Comparison of ENCODE assay signal across 10 cellular contexts in genomic region chr14:54446201-54446693, GRCh38. TPM values are rescaled to one million over a fixed set of nuclear protein-coding genes. Genes with fewer than 3 reads are reported as not detected.
DNase-seq lines count a peak whose midpoint lies in the region; ATAC-seq, FAIRE-seq and TF ChIP-seq lines count a peak whose summit lies in the region.
"Had no signal": no experiment of that assay in that cellular context is flagged by ENCODE, and none has a peak within 500 bp of the region (broad histone marks: within the 10 kb centered on the region; RNA-seq: fewer than 3 reads in every experiment).

No MANE protein-coding gene starts in this region.

- peak overlapping the region; percentile 66; the same call in 1 of the 2 replicates for H3K27ac ChIP-seq in GM23248
- no peak overlapping the region for H3K27ac ChIP-seq in caudate nucleus (ENCODE audit: low read depth, low read length)

- H3K27me3 ChIP-seq in GM23248 (replicated peaks; ENCODE audit: insufficient read depth) = no peaks in the 10 kb centered on the region
- H3K27me3 ChIP-seq: right lobe of liver had no signal

- FAIRE-seq in GM12891 (lab: Jason Lieb, UNC) = no peak

- H3K4me2 ChIP-seq in GM23248 (ENCODE audit: unreplicated experiment) = no peak overlapping the region

- TF ChIP-seq POLR2A in GM12891 (IDR thresholded peaks at IDR 0.05; ENCODE audit: low read depth, low read length) = no peak

- DNase-seq in GM23248 (no peak), NCI-H2196 treated with DMSO at 0.1 percent for 48 hours (lab: John Stamatoyannopoulos, UW; ENCODE audit: unreplicated experiment) (peak; percentile 53), caudate nucleus (lab: John Stamatoyannopoulos, UW) (peak in 54 of 61 donors; percentile 5 to 96 (median 67)), occipital lobe (lab: John Stamatoyannopoulos, UW) (peak; percentile 47), GM12891 (ENCODE audit: insufficient read length, low spot score) (no peak), NCI-H1694 (lab: John Stamatoyannopoulos, UW) (no peak)
- no peak for DNase-seq in activated CD4-positive, alpha-beta T cell treated with anti-CD3 and anti-CD28 coated beads for 4 hours
- DNase-seq: stimulated activated naive CD8-positive, alpha-beta T cell treated with anti-CD3 and anti-CD28 coated beads, Interleukin-15, Interleukin-2, amounts not matched to agents 100 U/mL and 50 U/mL, for 24 hours had no signal

- H3K4me3 ChIP-seq in GM23248 = no peak overlapping the region
- H3K4me3 ChIP-seq: right lobe of liver had no signal

- H3K9me3 ChIP-seq in GM23248 (ENCODE audit: low read depth) = no peaks in the 10 kb centered on the region
- H3K9me3 ChIP-seq: right lobe of liver had no signal

- H2AFZ ChIP-seq in GM23248 = no peak overlapping the region

- H3K4me1 ChIP-seq in GM23248 (ENCODE audit: insufficient read depth) = peaks cover 41% of the 10 kb centered on the region

- no peak for ATAC-seq in GM19328 (IDR thresholded peaks at IDR 0.05; ENCODE audit: unreplicated experiment)
- ATAC-seq: stimulated activated naive CD8-positive, alpha-beta T cell treated with anti-CD3 and anti-CD28 coated beads, Interleukin-15, Interleukin-2, amounts not matched to agents 100 U/mL and 50 U/mL, for 24 hours had no signal

- no peak overlapping the region for H3K9ac ChIP-seq in GM23248

- no peaks in the 10 kb centered on the region for H4K20me1 ChIP-seq in GM23248 (ENCODE audit: insufficient read depth)

- peaks cover 27% of the 10 kb centered on the region for H3F3A ChIP-seq in GM23248 (ENCODE audit: insufficient read depth)

- WGBS in GM23248 (ENCODE audit: low coverage in 1 of 2, low lambda C conversion rate in 2 of 2, missing lambda C conversion rate in 2 of 2), 2 experiments = 64 to 71% methylated on average over 5 of the region's 5 CpGs

- no peaks in the 10 kb centered on the region for H3K9me2 ChIP-seq in GM23248 (ENCODE audit: insufficient read depth)

- H3K79me2 ChIP-seq in GM23248 (ENCODE audit: insufficient read depth) = no peaks in the 10 kb centered on the region

- H3K36me3 ChIP-seq in GM23248 (ENCODE audit: low read depth) = no peaks in the 10 kb centered on the region
- H3K36me3 ChIP-seq: right lobe of liver had no signal

- in situ Hi-C loops in GM23248 (cut with MboI) = no loop called here

TF ChIP-seq in GM12891, 5 proteins besides CTCF, POLR2A, EP300 and RAD21:
- no peak for TF ChIP-seq TAF1 (IDR thresholded peaks at IDR 0.05; ENCODE audit: low read depth, low read length)
- no peak for TF ChIP-seq POU2F2 (IDR thresholded peaks at IDR 0.05; ENCODE audit: low read depth, low read length)
- no peak for TF ChIP-seq POLR2AphosphoS5 (IDR thresholded peaks at IDR 0.05; ENCODE audit: low read depth, low read length)
- TF ChIP-seq PAX5 (IDR thresholded peaks at IDR 0.05; ENCODE audit: insufficient read depth, low read length, severe bottlenecking) = no peak
- no peak for TF ChIP-seq SPI1 (IDR thresholded peaks at IDR 0.05; ENCODE audit: low read depth, low read length)
TF ChIP-seq in GM12891: peak in this region for 0.

RNA-seq across cellular contexts. Expression of gene CNIH1, which starts 5.1 kb away (rescaled TPM):
- 208 and 315 TPM in 2 replicates for total RNA-seq in GM23248 (2014; rRNA removed; shearing (Covaris generic))
- 259 and 275 TPM in 2 replicates for polyA plus RNA-seq in GM23248 (2016; fragmentation: Nextera tagmentation; extraction: Ambion mirVana)
- 39.3 TPM for total RNA-seq in occipital lobe
- polyA plus RNA-seq in GM12891 (2012; ENCODE audit: low read depth, missing spikeins) = 68.4 TPM

RNA-seq across cellular contexts. Expression of gene GMFB, which starts 42.5 kb away (rescaled TPM):
- 110 and 286 TPM in 2 replicates for total RNA-seq in GM23248 (2014; rRNA removed; shearing (Covaris generic))
- 74.9 and 76.8 TPM in 2 replicates for polyA plus RNA-seq in GM23248 (2016; fragmentation: Nextera tagmentation; extraction: Ambion mirVana)
- 257 TPM for total RNA-seq in occipital lobe
- 22.6 TPM for polyA plus RNA-seq in GM12891 (2012; ENCODE audit: low read depth, missing spikeins)

RNA-seq across cellular contexts. Expression of gene CDKN3, which starts 49.4 kb away (rescaled TPM):
- 20.1 and 44.5 TPM in 2 replicates for total RNA-seq in GM23248 (2014; rRNA removed; shearing (Covaris generic))
- 39.3 and 41.8 TPM in 2 replicates for polyA plus RNA-seq in GM23248 (2016; fragmentation: Nextera tagmentation; extraction: Ambion mirVana)
- total RNA-seq in occipital lobe = 4.1 TPM
- 60.9 TPM for polyA plus RNA-seq in GM12891 (2012; ENCODE audit: low read depth, missing spikeins)

Comparison
In these comparisons a context has a peak if more than half of its experiments do, and no peak if none do; other contexts are left out.
1. DNase-seq: peak in NCI-H2196 treated with DMSO at 0.1 percent for 48 hours (single experiment), caudate nucleus (54 of 61) and occipital lobe (single experiment); none in GM23248 (single experiment), GM12891 (single experiment), activated CD4-positive, alpha-beta T cell treated with anti-CD3 and anti-CD28 coated beads for 4 hours (0 of 2) and NCI-H1694 (single experiment).